8 cellular contexts compared by ENCODE assay signal in genomic region chr11:109946322-109946846, GRCh38.
A peak's percentile ranks its signal among the peaks of the same experiment; 100 is the strongest.
DNase-seq lines count a peak whose midpoint lies in the region; ATAC-seq, FAIRE-seq and TF ChIP-seq lines count a peak whose summit lies in the region.

No MANE protein-coding gene starts in this region.

- peak overlapping the region; percentile 61 for H3K9ac ChIP-seq in mammary epithelial cell (ENCODE audit: insufficient read depth, low read length)

- CTCF ChIA-PET in mammary epithelial cell (lab: Charles Lee; ENCODE audit: low non-redundant PET), result no interaction called here

- H3K36me3 ChIP-seq in mammary epithelial cell (ENCODE audit: insufficient read depth, low read length), result no peaks in the 10 kb centered on the region
- H3K36me3 ChIP-seq in small intestine (ENCODE audit: control insufficient read depth in 2 of 2, insufficient read depth in 2 of 2, low read length in 2 of 2), result no peaks in the 10 kb centered on the region

- TF ChIP-seq CTCF in mammary epithelial cell (conservative IDR thresholded peaks at IDR 0.05 in 1 of 2, IDR thresholded peaks at IDR 0.05 in 1 of 2; ENCODE audit: extremely low read depth in 1 of 2, insufficient read depth in 1 of 2, low read depth in 1 of 2, low read length in 2 of 2), result peak; percentile 95 to 99

- dilution Hi-C loops in mammary epithelial cell (cut with HindIII; ENCODE audit: low sequenced_read_pairs), result no loop called here

- TSS peak; percentile 87 for BruUV-seq in mammary epithelial cell (replicated peaks; lab: Mats Ljungman, UMichigan)

- peak overlapping the region; percentile 95 for H3K27ac ChIP-seq in mammary epithelial cell (ENCODE audit: insufficient read depth, low read depth, low read length)
- peak overlapping the region in 1 of 2 donors; percentile 72 for H3K27ac ChIP-seq in small intestine (ENCODE audit: low read depth in 1 of 2, low read length in 1 of 2)

- FAIRE-seq in GM18507 (lab: Jason Lieb, UNC), result peak; percentile 91
- no peak for FAIRE-seq in small intestine (lab: Jason Lieb, UNC)

- no peaks in the 10 kb centered on the region for H3K9me3 ChIP-seq in mammary epithelial cell (replicated peaks; ENCODE audit: insufficient read depth, low read length)
- H3K9me3 ChIP-seq in small intestine (ENCODE audit: control insufficient read depth, low read depth), result no peaks in the 10 kb centered on the region

- intact Hi-C loops in mammary epithelial cell (cut with micrococcal nuclease), result loop anchor here (1.0 kb wide), 7 partner anchors 146 to 485 kb away; no protein-coding TSS in a partner anchor

- H3K4me2 ChIP-seq in mammary epithelial cell (ENCODE audit: insufficient read depth, low read depth, low read length), result peak overlapping the region; percentile 86

- peak; percentile 91 for DNase-seq in ACHN
- DNase-seq in GM18507 (ENCODE audit: extremely low spot score, insufficient read length, low read depth), result no peak
- DNase-seq in NCI-H1694 treated with DMSO at 0.1 percent for 48 hours (lab: John Stamatoyannopoulos, UW), result peak; percentile 31
- peak; percentile 59 for DNase-seq in T1000 (lab: John Stamatoyannopoulos, UW)
- DNase-seq in mammary epithelial cell, result peak; percentile 87
- DNase-seq in inferior parietal cortex (ENCODE audit: extremely low spot score), result peak; percentile 95
- peak; percentile 84 for DNase-seq in small intestine

- H2AFZ ChIP-seq in mammary epithelial cell (ENCODE audit: low read depth, low read length), result peak overlapping the region; percentile 86

- WGBS in mammary epithelial cell (ENCODE audit: low coverage, missing lambda C conversion rate), result 14% methylated on average over 8 of the region's 8 CpGs
- WGBS in small intestine, 3 donors, result 12 to 15% (median 12%) methylated on average over 8 of the region's 8 CpGs

- ATAC-seq in HG02970 (IDR thresholded peaks at IDR 0.05; ENCODE audit: low FRiP score, unreplicated experiment), result peak; percentile 98

- H4K20me1 ChIP-seq in mammary epithelial cell (ENCODE audit: insufficient read depth, low read length), result no peaks in the 10 kb centered on the region

- no peaks in the 10 kb centered on the region for H3K27me3 ChIP-seq in mammary epithelial cell (ENCODE audit: insufficient read depth, low read length)
- H3K27me3 ChIP-seq in small intestine (ENCODE audit: control insufficient read depth in 2 of 2, insufficient read depth in 2 of 2, low read length in 2 of 2), result no peaks in the 10 kb centered on the region

- H3K4me1 ChIP-seq in mammary epithelial cell (ENCODE audit: insufficient read depth, low read length) (peaks cover 4% of the 10 kb centered on the region), small intestine (ENCODE audit: control insufficient read depth in 2 of 2, insufficient read depth in 1 of 2, low read depth in 1 of 2, low read length in 1 of 2) (no peaks in the 10 kb centered on the region)

- H3K4me3 ChIP-seq in mammary epithelial cell (replicated peaks in 1 of 3; ENCODE audit: insufficient read depth in 1 of 3, low read depth in 2 of 3, low read length in 3 of 3), result peak overlapping the region; percentile 18 to 35 (median 29)
- no peak overlapping the region for H3K4me3 ChIP-seq in small intestine (ENCODE audit: low read depth in 1 of 2, low read length in 2 of 2)

- in situ Hi-C loops in ACHN (cut with HindIII; ENCODE audit: low pct_ligation_motif_present, low pct_unique_long_range_greater_than_20kb, low sequenced_read_pairs) (no loop called here), mammary epithelial cell (cut with MboI; ENCODE audit: low sequenced_read_pairs in 2 of 2) (loop anchor here (10.0 to 25.0 kb wide), 4 partner anchors 148 to 1259 kb away; partner anchors contain the start of gene ZC3H12C (in 1 of the 2))

- H3K79me2 ChIP-seq in mammary epithelial cell (ENCODE audit: insufficient read depth, low read length), result no peaks in the 10 kb centered on the region

Comparison
In these comparisons a context has a peak if more than half of its experiments do, and no peak if none do; other contexts are left out.
1. H3K4me3 ChIP-seq: peak in mammary epithelial cell (3 of 3); none in small intestine (0 of 2).